Comparison of ENCODE assay signal across 2 cellular contexts in genomic region chr15:29657476-29657817, GRCh38.
TF ChIP-seq lines count a peak whose summit lies in the region.

No MANE protein-coding gene starts in this region.

TF ChIP-seq in IMR-90, 13 proteins besides CTCF, POLR2A, EP300 and RAD21:
- 0 out of 2 replicates have a peak, but pooled peaks have one; percentile 16 for TF ChIP-seq MAFK (IDR thresholded peaks at IDR 0.05; ENCODE audit: low read depth, low read length)

TF ChIP-seq in HepG2, 621 proteins besides CTCF, POLR2A, EP300 and RAD21:
- 0 out of 2 replicates have a peak, but pooled peaks have one; percentile 39 for TF ChIP-seq MAFF (IDR thresholded peaks at IDR 0.05; ENCODE audit: low read depth, low read length)
- peak in 1 of 2 experiments; percentile 34; a peak in 1 of 4 replicates for TF ChIP-seq MAFK (conservative IDR thresholded peaks at IDR 0.05 in 1 of 2, IDR thresholded peaks at IDR 0.05 in 1 of 2; ENCODE audit: low read length in 2 of 2)
TF ChIP-seq in HepG2: peak in this region for 2; not testable (repeated sequence) for 619.
